ENCODE assay signal across 11 cellular contexts in genomic region chr4:78784255-78784654, GRCh38. TPM values are rescaled to one million over a fixed set of nuclear protein-coding genes. Genes with fewer than 3 reads are reported as not detected.
A peak's percentile ranks its signal among the peaks of the same experiment; 100 is the strongest.
DNase-seq lines count a peak whose midpoint lies in the region; ATAC-seq and TF ChIP-seq lines count a peak whose summit lies in the region.
"Had no signal": no experiment of that assay in that cellular context is flagged by ENCODE, and none has a peak within 500 bp of the region (broad histone marks: within the 10 kb centered on the region; RNA-seq: fewer than 3 reads in every experiment).

No MANE protein-coding gene starts in this region.

- H3K4me3 ChIP-seq in BLaER1 treated with 17β-estradiol and CSF1 and Interleukin-3, amounts not matched to agents 10 nM and 100 nM = peak overlapping the region in 2 of 10 experiments; percentile 14 to 16; a peak in 3 of 20 replicates
- H3K4me3 ChIP-seq in Loucy (ENCODE audit: low read length, poor library complexity, severe bottlenecking) (peak overlapping the region; percentile 58), PC-3 (ENCODE audit: low read length) (no peak overlapping the region)

- DNase-seq in caudate nucleus (lab: John Stamatoyannopoulos, UW) (no peak), left lobe of liver (ENCODE audit: low spot score) (no peak), PC-3 (no peak)
- DNase-seq in activated CD4-positive, alpha-beta T cell treated with anti-CD3 and anti-CD28 coated beads, Interleukin-2, amount 10 ng/mL, durations not matched to agents 7 days and 5 days = no peak
- no peak for DNase-seq in activated CD4-positive, alpha-beta T cell treated with anti-CD3 and anti-CD28 coated beads, Interleukin-2, amount 10 ng/mL, durations not matched to agents 24 days and 14 days
- DNase-seq: NCI-H510A had no signal

- no TSS peak for BruUV-seq in PC-3 (replicated peaks; lab: Mats Ljungman, UMichigan)

- H3K27ac ChIP-seq in BLaER1 treated with 17β-estradiol and CSF1 and Interleukin-3, amounts not matched to agents 10 nM and 100 nM = peak overlapping the region in 6 of 11 experiments; percentile 0 to 43 (median 24); a peak in 6 of 22 replicates
- H3K27ac ChIP-seq in caudate nucleus (ENCODE audit: low read depth, low read length) (peak overlapping the region; percentile 23), PC-3 (ENCODE audit: low read length) (no peak overlapping the region)
- H3K27ac ChIP-seq: epithelial cell of prostate had no signal

- peak; percentile 16 for ATAC-seq in left lobe of liver
- no peak for ATAC-seq in GM18867 (IDR thresholded peaks at IDR 0.05; ENCODE audit: unreplicated experiment)
- no peak for ATAC-seq in PC-3

- peaks cover 33 to 100% (median 82%) of the 10 kb centered on the region in 11 experiments for H3K36me3 ChIP-seq in BLaER1 treated with 17β-estradiol and CSF1 and Interleukin-3, amounts not matched to agents 10 nM and 100 nM
- H3K36me3 ChIP-seq in Loucy (ENCODE audit: insufficient read depth, low read length) = no peaks in the 10 kb centered on the region
- no peaks in the 10 kb centered on the region for H3K36me3 ChIP-seq in PC-3 (ENCODE audit: low read depth, low read length)

- H4K20me1 ChIP-seq in BLaER1 treated with 17β-estradiol and CSF1 and Interleukin-3, amounts not matched to agents 10 nM and 100 nM = peaks cover 6 to 100% (median 99%) of the 10 kb centered on the region in 11 experiments; a peak in 21 of 22 replicates
- H4K20me1 ChIP-seq in Loucy (ENCODE audit: insufficient read depth, low read length, poor library complexity, severe bottlenecking) (peaks cover 97% of the 10 kb centered on the region), PC-3 (ENCODE audit: low read length) (peaks cover 7% of the 10 kb centered on the region; the same call in 1 of the 2 replicates)

- peaks cover 5% of the 10 kb centered on the region for H3K36me3 Mint-ChIP-seq in activated CD4-positive, alpha-beta T cell treated with anti-CD3 and anti-CD28 coated beads, Interleukin-2, amount 10 ng/mL, durations not matched to agents 7 days and 5 days (ENCODE audit: low read depth)
- H3K36me3 Mint-ChIP-seq in activated CD4-positive, alpha-beta T cell treated with anti-CD3 and anti-CD28 coated beads, Interleukin-2, amount 10 ng/mL, durations not matched to agents 24 days and 14 days (ENCODE audit: low read depth) = peaks cover 4% of the 10 kb centered on the region

- H3K9me3 ChIP-seq in BLaER1 treated with 17β-estradiol and CSF1 and Interleukin-3, amounts not matched to agents 10 nM and 100 nM (replicated peaks in 1 of 11) = peaks cover 0 to 25% (median 15%) of the 10 kb centered on the region in 11 experiments; a peak in 12 of 22 replicates
- H3K9me3 ChIP-seq in Loucy (ENCODE audit: insufficient read depth, low read depth, low read length) (no peaks in the 10 kb centered on the region), PC-3 (ENCODE audit: low read length) (no peaks in the 10 kb centered on the region)

- H3K27me3 Mint-ChIP-seq in activated CD4-positive, alpha-beta T cell treated with anti-CD3 and anti-CD28 coated beads, Interleukin-2, amount 10 ng/mL, durations not matched to agents 7 days and 5 days = no peaks in the 10 kb centered on the region
- no peaks in the 10 kb centered on the region for H3K27me3 Mint-ChIP-seq in activated CD4-positive, alpha-beta T cell treated with anti-CD3 and anti-CD28 coated beads, Interleukin-2, amount 10 ng/mL, durations not matched to agents 24 days and 14 days

- peaks cover 60 to 100% (median 72%) of the 10 kb centered on the region in 10 experiments for H3K4me1 ChIP-seq in BLaER1 treated with 17β-estradiol and CSF1 and Interleukin-3, amounts not matched to agents 10 nM and 100 nM
- H3K4me1 ChIP-seq in Loucy (ENCODE audit: insufficient read depth, low read length, poor library complexity, severe bottlenecking) (peaks cover 92% of the 10 kb centered on the region), PC-3 (ENCODE audit: insufficient read depth, low read length) (peaks cover 6% of the 10 kb centered on the region; the same call in 1 of the 2 replicates)

- H3K9me2 ChIP-seq in Loucy (replicated peaks; ENCODE audit: low read depth, low read length) (no peaks in the 10 kb centered on the region), PC-3 (replicated peaks; ENCODE audit: low read length) (no peaks in the 10 kb centered on the region)

- peak overlapping the region; percentile 15 to 99 (median 47) for H3K4me2 ChIP-seq in BLaER1 treated with 17β-estradiol and CSF1 and Interleukin-3, amounts not matched to agents 10 nM and 100 nM
- H3K4me2 ChIP-seq in Loucy (ENCODE audit: low read depth, low read length, poor library complexity, severe bottlenecking) (peak overlapping the region; percentile 75), PC-3 (ENCODE audit: low read length) (no peak overlapping the region)

- no peaks in the 10 kb centered on the region for H3K27me3 ChIP-seq in BLaER1 treated with 17β-estradiol and CSF1 and Interleukin-3, amounts not matched to agents 10 nM and 100 nM
- H3K27me3 ChIP-seq in Loucy (ENCODE audit: insufficient read depth, low read length, poor library complexity, severe bottlenecking) = no peaks in the 10 kb centered on the region
- H3K27me3 ChIP-seq in PC-3 (ENCODE audit: low read length) = no peaks in the 10 kb centered on the region

- TF ChIP-seq CTCF in Loucy (conservative IDR thresholded peaks at IDR 0.05; ENCODE audit: low read length) (no peak), PC-3 (conservative IDR thresholded peaks at IDR 0.05; ENCODE audit: low read depth, low read length) (no peak)

- H3K9ac ChIP-seq in BLaER1 treated with 17β-estradiol and CSF1 and Interleukin-3, amounts not matched to agents 10 nM and 100 nM = peak overlapping the region in 2 of 11 experiments; percentile 29 to 62; a peak in 3 of 22 replicates
- H3K9ac ChIP-seq in Loucy (ENCODE audit: low read depth, low read length, poor library complexity, severe bottlenecking) = peak overlapping the region; percentile 63
- no peak overlapping the region for H3K9ac ChIP-seq in PC-3 (ENCODE audit: low read length)

- CTCF ChIA-PET in PC-3 (lab: Charles Lee) = interaction anchor here (0.6 kb wide), 1 partner anchor 85 kb away, joined by 4 read pairs; no protein-coding TSS in a partner anchor
- CTCF ChIA-PET in activated CD4-positive, alpha-beta T cell treated with anti-CD3 and anti-CD28 coated beads, Interleukin-2, amount 10 ng/mL, durations not matched to agents 7 days and 5 days (lab: Charles Lee) = no interaction called here

- POLR2A ChIA-PET in PC-3 (lab: Charles Lee; ENCODE audit: unreplicated experiment) = no interaction called here
- POLR2A ChIA-PET in activated CD4-positive, alpha-beta T cell treated with anti-CD3 and anti-CD28 coated beads, Interleukin-2, amount 10 ng/mL, durations not matched to agents 7 days and 5 days (lab: Charles Lee) = no interaction called here

- H3K79me2 ChIP-seq in Loucy (ENCODE audit: insufficient read depth, low read length) = peaks cover 100% of the 10 kb centered on the region
- H3K79me2 ChIP-seq in PC-3 (ENCODE audit: low read length) = peaks cover 96% of the 10 kb centered on the region

- intact Hi-C loops in PC-3 (cut with micrococcal nuclease) = no loop called here
- intact Hi-C loops in activated CD4-positive, alpha-beta T cell treated with anti-CD3 and anti-CD28 coated beads, Interleukin-2, amount 10 ng/mL, durations not matched to agents 24 days and 14 days (cut with micrococcal nuclease) = no loop called here

- no peaks in the 10 kb centered on the region for H3K9me3 Mint-ChIP-seq in activated CD4-positive, alpha-beta T cell treated with anti-CD3 and anti-CD28 coated beads, Interleukin-2, amount 10 ng/mL, durations not matched to agents 7 days and 5 days
- H3K9me3 Mint-ChIP-seq in activated CD4-positive, alpha-beta T cell treated with anti-CD3 and anti-CD28 coated beads, Interleukin-2, amount 10 ng/mL, durations not matched to agents 24 days and 14 days = no peaks in the 10 kb centered on the region
- H3K9me3 Mint-ChIP-seq: activated T-helper 1 cell treated with anti-CD3 and anti-CD28 coated beads, Interleukin-12 subunit alpha, Interleukin-12 subunit beta, Interleukin-2, Interleukin-4 antibody, amounts not matched to agents 30 ng/mL and 10 ng/mL and 1 ng/mL, durations not matched to agents 14 hours and 24 hours and 36 hours had no signal

- H3K27ac Mint-ChIP-seq in activated CD4-positive, alpha-beta T cell treated with anti-CD3 and anti-CD28 coated beads, Interleukin-2, amount 10 ng/mL, durations not matched to agents 7 days and 5 days = no peak overlapping the region
- H3K27ac Mint-ChIP-seq in activated CD4-positive, alpha-beta T cell treated with anti-CD3 and anti-CD28 coated beads, Interleukin-2, amount 10 ng/mL, durations not matched to agents 24 days and 14 days = no peak overlapping the region
- H3K27ac Mint-ChIP-seq: activated T-helper 1 cell treated with anti-CD3 and anti-CD28 coated beads, Interleukin-12 subunit alpha, Interleukin-12 subunit beta, Interleukin-2, Interleukin-4 antibody, amounts not matched to agents 30 ng/mL and 10 ng/mL and 1 ng/mL, durations not matched to agents 14 hours and 24 hours and 36 hours had no signal

- H3F3A ChIP-seq in Loucy (ENCODE audit: low read depth) (no peaks in the 10 kb centered on the region), PC-3 (ENCODE audit: low read length, unreplicated experiment) (no peaks in the 10 kb centered on the region)

- no peak overlapping the region for H3K4me3 Mint-ChIP-seq in activated CD4-positive, alpha-beta T cell treated with anti-CD3 and anti-CD28 coated beads, Interleukin-2, amount 10 ng/mL, durations not matched to agents 7 days and 5 days
- no peak overlapping the region for H3K4me3 Mint-ChIP-seq in activated CD4-positive, alpha-beta T cell treated with anti-CD3 and anti-CD28 coated beads, Interleukin-2, amount 10 ng/mL, durations not matched to agents 24 days and 14 days
- H3K4me3 Mint-ChIP-seq: activated T-helper 1 cell treated with anti-CD3 and anti-CD28 coated beads, Interleukin-12 subunit alpha, Interleukin-12 subunit beta, Interleukin-2, Interleukin-4 antibody, amounts not matched to agents 30 ng/mL and 10 ng/mL and 1 ng/mL, durations not matched to agents 14 hours and 24 hours and 36 hours had no signal

- H3K4me1 Mint-ChIP-seq in activated CD4-positive, alpha-beta T cell treated with anti-CD3 and anti-CD28 coated beads, Interleukin-2, amount 10 ng/mL, durations not matched to agents 7 days and 5 days = peaks cover 8% of the 10 kb centered on the region
- H3K4me1 Mint-ChIP-seq in activated CD4-positive, alpha-beta T cell treated with anti-CD3 and anti-CD28 coated beads, Interleukin-2, amount 10 ng/mL, durations not matched to agents 24 days and 14 days = peaks cover 7% of the 10 kb centered on the region

- H2AFZ ChIP-seq in Loucy (ENCODE audit: low read length) = no peak overlapping the region
- no peak overlapping the region for H2AFZ ChIP-seq in PC-3 (ENCODE audit: low read length)

RNA-seq across cellular contexts. Expression of gene BMP2K, which starts 8.1 kb away (rescaled TPM):
- total RNA-seq in left lobe of liver (14.2 TPM), PC-3 (2014; rRNA removed) (16.2 and 24.5 TPM in 2 replicates)
- 10 to 100 TPM; 23.2 to 31.3 TPM for total RNA-seq in activated CD4-positive, alpha-beta T cell treated with anti-CD3 and anti-CD28 coated beads, Interleukin-2, amount 10 ng/mL, durations not matched to agents 7 days and 5 days
- 17.3 and 19.0 TPM in 2 replicates for total RNA-seq in activated CD4-positive, alpha-beta T cell treated with anti-CD3 and anti-CD28 coated beads, Interleukin-2, amount 10 ng/mL, durations not matched to agents 24 days and 14 days
